12 cellular contexts compared by ENCODE assay signal in the genomic region with DNA sequence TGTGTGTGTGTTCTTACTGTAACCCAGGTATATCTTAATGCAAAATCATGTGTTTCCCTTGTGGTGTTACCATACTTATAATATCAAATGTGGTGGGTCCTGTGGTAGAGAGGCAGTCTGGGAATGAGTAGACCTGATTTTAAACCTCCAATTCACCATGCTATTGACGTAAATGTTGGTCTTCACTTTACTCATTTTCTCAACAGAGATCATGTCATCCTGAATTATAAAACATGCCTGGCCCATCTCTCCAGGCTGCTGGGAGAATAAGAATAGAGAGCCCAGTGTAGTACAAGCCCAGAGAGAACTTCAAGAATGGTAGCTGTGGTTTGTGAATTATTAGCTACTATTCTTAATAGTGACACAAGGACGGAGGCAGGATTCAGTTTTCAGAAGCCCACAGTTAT.
DNase-seq lines count a peak whose midpoint lies in the region; ATAC-seq and TF ChIP-seq lines count a peak whose summit lies in the region.
"Had no signal": no experiment of that assay in that cellular context is flagged by ENCODE, and none has a peak within 500 bp of the region (broad histone marks: within the 10 kb centered on the region; RNA-seq: fewer than 3 reads in every experiment).

No MANE protein-coding gene starts in this region.

- no peaks in the 10 kb centered on the region for H3K27me3 Mint-ChIP-seq in activated CD4-positive, alpha-beta T cell treated with anti-CD3 and anti-CD28 coated beads, Interleukin-2, amount 10 ng/mL, durations not matched to agents 24 days and 14 days
- no peaks in the 10 kb centered on the region for H3K27me3 Mint-ChIP-seq in stimulated activated naive B cell treated with anti-CD40 and anti-IgM and Interleukin-4, amounts not matched to agents 10 μg/mL and 1 μg/mL and 100 μg/mL, for 72 hours

- no peaks in the 10 kb centered on the region for H3K9me3 ChIP-seq in Peyer's patch
- H3K9me3 ChIP-seq: tibial nerve had no signal

- no peaks in the 10 kb centered on the region for H3K36me3 ChIP-seq in Peyer's patch

- no peak overlapping the region for H3K27ac ChIP-seq in Peyer's patch
- H3K27ac ChIP-seq: tibial nerve had no signal

- H3K4me1 ChIP-seq in Peyer's patch, result no peaks in the 10 kb centered on the region

- no peak for TF ChIP-seq CTCF in Peyer's patch (IDR thresholded peaks at IDR 0.05)

- TF ChIP-seq POLR2A in Peyer's patch (IDR thresholded peaks at IDR 0.05), result no peak

- H3K9me3 Mint-ChIP-seq in activated CD4-positive, alpha-beta T cell treated with anti-CD3 and anti-CD28 coated beads, Interleukin-2, amount 10 ng/mL, durations not matched to agents 24 days and 14 days, result no peaks in the 10 kb centered on the region
- H3K9me3 Mint-ChIP-seq in stimulated activated naive B cell treated with anti-CD40 and anti-IgM and Interleukin-4, amounts not matched to agents 10 μg/mL and 1 μg/mL and 100 μg/mL, for 72 hours, result peaks cover 0 to 2% of the 10 kb centered on the region in 2 donors

- ATAC-seq in HG02623 (IDR thresholded peaks at IDR 0.05; ENCODE audit: unreplicated experiment), result peak; percentile 59
- peak; percentile 74 for ATAC-seq in HG03571 (IDR thresholded peaks at IDR 0.05; ENCODE audit: unreplicated experiment)
- ATAC-seq in stimulated activated naive B cell treated with anti-CD40 and anti-IgM and Interleukin-4, amounts not matched to agents 10 μg/mL and 1 μg/mL and 100 μg/mL, for 72 hours (replicated peaks), result peak; percentile 48 to 66

- H3K27ac Mint-ChIP-seq in activated CD4-positive, alpha-beta T cell treated with anti-CD3 and anti-CD28 coated beads, Interleukin-2, amount 10 ng/mL, durations not matched to agents 24 days and 14 days, result peak overlapping the region; percentile 51
- peak overlapping the region; percentile 21 for H3K27ac Mint-ChIP-seq in stimulated activated naive B cell treated with anti-CD40 and anti-IgM and Interleukin-4, amounts not matched to agents 10 μg/mL and 1 μg/mL and 100 μg/mL, for 72 hours

- H3K4me3 Mint-ChIP-seq in activated CD4-positive, alpha-beta T cell treated with anti-CD3 and anti-CD28 coated beads, Interleukin-2, amount 10 ng/mL, durations not matched to agents 24 days and 14 days, result no peak overlapping the region
- H3K4me3 Mint-ChIP-seq in stimulated activated naive B cell treated with anti-CD40 and anti-IgM and Interleukin-4, amounts not matched to agents 10 μg/mL and 1 μg/mL and 100 μg/mL, for 72 hours, result no peak overlapping the region

- H3K4me3 ChIP-seq in Peyer's patch, result no peak overlapping the region
- H3K4me3 ChIP-seq: skin epidermis, tibial nerve had no signal

- H3K36me3 Mint-ChIP-seq in activated CD4-positive, alpha-beta T cell treated with anti-CD3 and anti-CD28 coated beads, Interleukin-2, amount 10 ng/mL, durations not matched to agents 24 days and 14 days (ENCODE audit: low read depth), result peaks cover 39% of the 10 kb centered on the region
- peaks cover 34 to 52% of the 10 kb centered on the region in 2 donors for H3K36me3 Mint-ChIP-seq in stimulated activated naive B cell treated with anti-CD40 and anti-IgM and Interleukin-4, amounts not matched to agents 10 μg/mL and 1 μg/mL and 100 μg/mL, for 72 hours

- no peaks in the 10 kb centered on the region for H3K27me3 ChIP-seq in Peyer's patch
- H3K27me3 ChIP-seq: tibial nerve had no signal

- no peak for DNase-seq in activated CD4-positive, alpha-beta T cell treated with anti-CD3 and anti-CD28 coated beads, Interleukin-2, amount 10 ng/mL, durations not matched to agents 24 days and 14 days
- no peak for DNase-seq in activated CD4-positive, alpha-beta T cell treated with anti-CD3 and anti-CD28 coated beads for 4 hours
- DNase-seq in stimulated activated naive B cell treated with anti-CD40 and anti-IgM and Interleukin-4, amounts not matched to agents 10 μg/mL and 1 μg/mL and 100 μg/mL, for 72 hours, result no peak
- no peak for DNase-seq in GOT3 (lab: John Stamatoyannopoulos, UW)
- DNase-seq in NCI-H774 (lab: John Stamatoyannopoulos, UW), result no peak
- no peak for DNase-seq in Peyer's patch
- DNase-seq: activated CD8-positive, alpha-beta memory T cell treated with anti-CD3 and anti-CD28 coated beads for 24 hours; Kasumi-1 had no signal

- intact Hi-C loops in activated CD4-positive, alpha-beta T cell treated with anti-CD3 and anti-CD28 coated beads, Interleukin-2, amount 10 ng/mL, durations not matched to agents 24 days and 14 days (cut with micrococcal nuclease), result loop anchor here (5.0 kb wide), 1 partner anchor 70 kb away; no protein-coding TSS in a partner anchor

- H3K4me1 Mint-ChIP-seq in activated CD4-positive, alpha-beta T cell treated with anti-CD3 and anti-CD28 coated beads, Interleukin-2, amount 10 ng/mL, durations not matched to agents 24 days and 14 days, result peaks cover 49% of the 10 kb centered on the region
- H3K4me1 Mint-ChIP-seq in stimulated activated naive B cell treated with anti-CD40 and anti-IgM and Interleukin-4, amounts not matched to agents 10 μg/mL and 1 μg/mL and 100 μg/mL, for 72 hours, result peaks cover 38 to 65% of the 10 kb centered on the region in 2 donors
